In genomic region chr3:127606981-127607595, GRCh38 we compare ENCODE assay signal across 20 cellular contexts.
"Had no signal": no experiment of that assay in that cellular context is flagged by ENCODE, and none has a peak within 500 bp of the region (broad histone marks: within the 10 kb centered on the region; RNA-seq: fewer than 3 reads in every experiment).

No MANE protein-coding gene starts in this region.

- H3K27ac Mint-ChIP-seq: activated CD4-positive, alpha-beta memory T cell treated with anti-CD3 and anti-CD28 coated beads, Interleukin-2, amount 10 ng/mL, durations not matched to agents 7 days and 5 days; activated naive CD4-positive, alpha-beta T cell treated with anti-CD3 and anti-CD28 coated beads, Interleukin-2, amount 50 U/mL, for 72 hours; immature natural killer cell; mesothelial cell of epicardium; WTC11 had no signal

- H3K4me1 ChIP-seq: foreskin keratinocyte, pancreas, tibial nerve, uterus had no signal

- DNase-seq: activated CD4-positive, alpha-beta memory T cell treated with anti-CD3 and anti-CD28 coated beads, Interleukin-2, amount 10 ng/mL, durations not matched to agents 7 days and 5 days; activated CD4-positive, alpha-beta T cell treated with anti-CD3 and anti-CD28 coated beads for 4 hours; activated effector memory CD4-positive, alpha-beta T cell treated with Interleukin-2 at 50 U/mL for 16 hours; activated T-cell treated with anti-CD3 and anti-CD28 coated beads, Interleukin-2, amount 50 U/mL, for 4 hours; effector memory CD4-positive, alpha-beta T cell; foreskin keratinocyte; head of caudate nucleus; immature natural killer cell; pancreas; stimulated activated CD4-positive, alpha-beta T cell treated with anti-CD3 and anti-CD28 coated beads, Interleukin-4, amount 100 ng/mL, for 24 hours; stimulated activated naive CD4-positive, alpha-beta T cell treated with Interleukin-2 at 50 U/mL for 16 hours; substantia nigra; uterus had no signal

- H3K27ac ChIP-seq: foreskin keratinocyte, pancreas, skin epidermis, tibial nerve, uterus had no signal

- H3K27me3 ChIP-seq: foreskin keratinocyte, pancreas, tibial nerve, uterus had no signal

- H3K36me3 ChIP-seq: pancreas, uterus had no signal

- H3K9me3 ChIP-seq: pancreas, tibial nerve, uterus had no signal

- H3K9me3 Mint-ChIP-seq: activated CD4-positive, alpha-beta memory T cell treated with anti-CD3 and anti-CD28 coated beads, Interleukin-2, amount 10 ng/mL, durations not matched to agents 7 days and 5 days; activated naive CD4-positive, alpha-beta T cell treated with anti-CD3 and anti-CD28 coated beads, Interleukin-2, amount 50 U/mL, for 72 hours; activated T-cell treated with anti-CD3 and anti-CD28 coated beads, Interleukin-2, amount 50 U/mL, for 4 hours; central memory CD8-positive, alpha-beta T cell; immature natural killer cell; mesothelial cell of epicardium; WTC11 had no signal

- H3K27me3 Mint-ChIP-seq: activated CD4-positive, alpha-beta memory T cell treated with anti-CD3 and anti-CD28 coated beads, Interleukin-2, amount 10 ng/mL, durations not matched to agents 7 days and 5 days; central memory CD8-positive, alpha-beta T cell had no signal

- H3K4me3 ChIP-seq: lung, pancreas, skin epidermis, tibial nerve, uterus had no signal

- ATAC-seq: activated naive CD4-positive, alpha-beta T cell treated with anti-CD3 and anti-CD28 coated beads, Interleukin-2, amount 50 U/mL, for 72 hours; activated T-cell treated with anti-CD3 and anti-CD28 coated beads, Interleukin-2, amount 50 U/mL, for 4 hours; foreskin keratinocyte; pancreas; WTC11 had no signal

- H3K4me3 Mint-ChIP-seq: activated CD4-positive, alpha-beta memory T cell treated with anti-CD3 and anti-CD28 coated beads, Interleukin-2, amount 10 ng/mL, durations not matched to agents 7 days and 5 days; activated T-cell treated with anti-CD3 and anti-CD28 coated beads, Interleukin-2, amount 50 U/mL, for 4 hours; central memory CD8-positive, alpha-beta T cell; immature natural killer cell; mesothelial cell of epicardium; WTC11 had no signal

- H3K4me1 Mint-ChIP-seq: immature natural killer cell had no signal
